ENCODE assay signal across 18 cellular contexts in the genomic region with DNA sequence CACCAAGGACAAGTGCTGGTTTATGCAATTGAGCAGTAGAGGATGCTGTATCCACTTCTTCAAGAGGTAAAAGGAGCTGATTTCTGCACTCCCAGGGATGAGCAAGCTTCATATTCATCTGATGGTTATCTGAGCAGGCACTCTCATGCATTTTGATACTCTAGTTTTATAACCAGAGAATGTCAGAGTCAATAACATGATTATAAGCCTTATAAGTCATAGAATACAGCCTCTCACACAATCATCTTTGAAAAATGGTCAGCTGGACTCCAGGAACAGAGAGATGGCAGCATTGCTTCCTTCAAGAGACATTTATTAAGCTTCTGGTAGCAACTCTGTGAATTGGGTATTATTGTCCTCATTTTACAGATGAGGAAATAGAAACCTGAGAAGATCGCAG.
DNase-seq lines count a peak whose midpoint lies in the region; ATAC-seq and TF ChIP-seq lines count a peak whose summit lies in the region.
"Had no signal": no experiment of that assay in that cellular context is flagged by ENCODE, and none has a peak within 500 bp of the region (broad histone marks: within the 10 kb centered on the region; RNA-seq: fewer than 3 reads in every experiment).

No MANE protein-coding gene starts in this region.

- H2AFZ ChIP-seq in SK-N-SH (ENCODE audit: low read depth): no peak overlapping the region

- H3K4me1 Mint-ChIP-seq in activated CD4-positive, alpha-beta T cell treated with anti-CD3 and anti-CD28 coated beads, Interleukin-2, amount 10 ng/mL, durations not matched to agents 24 days and 14 days: peaks cover under 1% of the 10 kb centered on the region

- intact Hi-C loops in right cardiac atrium (cut with DNase I): no loop called here
- intact Hi-C loops in Right ventricle myocardium superior (cut with DNase I): loop anchor here (10.0 kb wide), 1 partner anchor 80 kb away; no protein-coding TSS in a partner anchor
- intact Hi-C loops in activated CD4-positive, alpha-beta T cell treated with anti-CD3 and anti-CD28 coated beads, Interleukin-2, amount 10 ng/mL, durations not matched to agents 24 days and 14 days (cut with micrococcal nuclease): no loop called here

- peaks cover 2% of the 10 kb centered on the region for H3K27me3 Mint-ChIP-seq in activated CD4-positive, alpha-beta T cell treated with anti-CD3 and anti-CD28 coated beads, Interleukin-2, amount 10 ng/mL, durations not matched to agents 24 days and 14 days
- H3K27me3 Mint-ChIP-seq: activated naive CD8-positive, alpha-beta T cell treated with anti-CD3 and anti-CD28 coated beads, Interleukin-2, amount 50 U/mL, for 24 hours; natural killer cell treated with Interleukin-12 subunit alpha and Interleukin-12 subunit beta and Interleukin-15 and Interleukin-18, amount 100 ng/mL, for 72 hours had no signal

- H3K4me1 ChIP-seq in right cardiac atrium (ENCODE audit: control insufficient read depth, insufficient read depth, low read length) (peaks cover 4% of the 10 kb centered on the region), SK-N-SH (ENCODE audit: control insufficient read depth in 1 of 2, insufficient read depth in 2 of 2, low read depth in 1 of 2, low read length in 1 of 2) (peaks cover 3 to 39% of the 10 kb centered on the region in 2 experiments; a peak in 3 of 4 replicates)

- no peak overlapping the region for H3K4me2 ChIP-seq in SK-N-SH

- no peak overlapping the region for H3K9ac ChIP-seq in SK-N-SH

- H3K9me3 ChIP-seq in right cardiac atrium (ENCODE audit: control insufficient read depth, low read length) (no peaks in the 10 kb centered on the region), SK-N-SH (no peaks in the 10 kb centered on the region)
- H3K9me3 ChIP-seq: thyroid gland had no signal

- H4K20me1 ChIP-seq in SK-N-SH (ENCODE audit: insufficient read depth): no peaks in the 10 kb centered on the region

- no peaks in the 10 kb centered on the region for H3K27me3 ChIP-seq in right cardiac atrium (ENCODE audit: control insufficient read depth, insufficient read depth)
- no peaks in the 10 kb centered on the region for H3K27me3 ChIP-seq in SK-N-SH (ENCODE audit: insufficient read depth)
- H3K27me3 ChIP-seq: thyroid gland had no signal

- TF ChIP-seq CTCF in SK-N-SH (IDR thresholded peaks at IDR 0.05) (peak; percentile 58), fibroblast of the aortic adventitia (IDR thresholded peaks at IDR 0.05; ENCODE audit: insufficient read depth, low read length) (peak; percentile 34)

- ATAC-seq in right cardiac atrium: no peak
- ATAC-seq in Right ventricle myocardium superior (ENCODE audit: poor library complexity): no peak
- ATAC-seq in GM19463 (IDR thresholded peaks at IDR 0.05; ENCODE audit: unreplicated experiment): no peak
- ATAC-seq: activated naive CD8-positive, alpha-beta T cell treated with anti-CD3 and anti-CD28 coated beads, Interleukin-2, amount 50 U/mL, for 24 hours; activated T-cell treated with anti-CD3 and anti-CD28 coated beads, Interleukin-2, amount 50 U/mL, for 4 hours; natural killer cell treated with Interleukin-12 subunit alpha and Interleukin-12 subunit beta and Interleukin-15 and Interleukin-18, amount 100 ng/mL, for 72 hours had no signal

- no peaks in the 10 kb centered on the region for H3K9me2 ChIP-seq in SK-N-SH

- 84% methylated on average over 1 of the region's 1 CpG for whole genome bisulfite sequencing in right cardiac atrium
- whole genome bisulfite sequencing in SK-N-SH (ENCODE audit: low lambda C conversion rate): 88% methylated on average over 1 of the region's 1 CpG

- peaks cover 19% of the 10 kb centered on the region for H3F3A ChIP-seq in SK-N-SH (replicated peaks; ENCODE audit: insufficient read depth)

- no peak overlapping the region for H3K27ac Mint-ChIP-seq in activated CD4-positive, alpha-beta T cell treated with anti-CD3 and anti-CD28 coated beads, Interleukin-2, amount 10 ng/mL, durations not matched to agents 24 days and 14 days
- H3K27ac Mint-ChIP-seq: activated naive CD8-positive, alpha-beta T cell treated with anti-CD3 and anti-CD28 coated beads, Interleukin-2, amount 50 U/mL, for 24 hours; natural killer cell treated with Interleukin-12 subunit alpha and Interleukin-12 subunit beta and Interleukin-15 and Interleukin-18, amount 100 ng/mL, for 72 hours had no signal

- H3K79me2 ChIP-seq in SK-N-SH (ENCODE audit: insufficient read depth): no peaks in the 10 kb centered on the region

- TF ChIP-seq EP300 in SK-N-SH (IDR thresholded peaks at IDR 0.05; ENCODE audit: borderline replicate concordance in 1 of 2, low read depth in 1 of 2, low read length in 1 of 2): peak; percentile 32 to 49; a peak in 1 of 4 replicates

- TF ChIP-seq RAD21 in SK-N-SH (IDR thresholded peaks at IDR 0.05; ENCODE audit: low read length): peak; percentile 38

- H3K4me3 ChIP-seq in right cardiac atrium (ENCODE audit: low read length) (no peak overlapping the region), SK-N-SH (ENCODE audit: low read depth in 2 of 2, low read length in 1 of 2) (no peak overlapping the region), fibroblast of the aortic adventitia (ENCODE audit: low read depth, low read length) (no peak overlapping the region)
- H3K4me3 ChIP-seq: coronary artery, thyroid gland had no signal

- POLR2A ChIA-PET in SK-N-SH (lab: Yijun Ruan, JAX): no interaction called here

- DNase-seq in right cardiac atrium (no peak), Right ventricle myocardium superior (no peak), SK-N-SH (no peak), fibroblast of the aortic adventitia (ENCODE audit: low read depth) (peak; percentile 59), LoVo (ENCODE audit: low spot score) (no peak)
- no peak for DNase-seq in activated T-cell treated with anti-CD3 and anti-CD28 coated beads, Interleukin-2, amount 50 U/mL, for 48 hours
- no peak for DNase-seq in activated CD4-positive, alpha-beta T cell treated with anti-CD3 and anti-CD28 coated beads, Interleukin-2, amount 10 ng/mL, durations not matched to agents 24 days and 14 days
- DNase-seq: activated CD4-positive, alpha-beta T cell treated with anti-CD3 and anti-CD28 coated beads, Interleukin-2, amount 50 U/mL, for 4 hours; activated naive CD8-positive, alpha-beta T cell treated with anti-CD3 and anti-CD28 coated beads, Interleukin-2, amount 50 U/mL, for 24 hours; activated T-cell treated with anti-CD3 and anti-CD28 coated beads, Interleukin-2, amount 50 U/mL, for 4 hours; erythroblast; MM.1S; stimulated activated CD4-positive, alpha-beta T cell treated with anti-CD3 and anti-CD28 coated beads, Interleukin-2, amount 100 ng/mL, for 48 hours; stimulated activated CD8-positive, alpha-beta memory T cell treated with anti-CD3 and anti-CD28 coated beads, Interleukin-4, amount 100 ng/mL, for 48 hours; thyroid gland had no signal

- H3K9me3 Mint-ChIP-seq in activated CD4-positive, alpha-beta T cell treated with anti-CD3 and anti-CD28 coated beads, Interleukin-2, amount 10 ng/mL, durations not matched to agents 24 days and 14 days: no peaks in the 10 kb centered on the region
- H3K9me3 Mint-ChIP-seq: activated naive CD8-positive, alpha-beta T cell treated with anti-CD3 and anti-CD28 coated beads, Interleukin-2, amount 50 U/mL, for 24 hours; activated T-cell treated with anti-CD3 and anti-CD28 coated beads, Interleukin-2, amount 50 U/mL, for 4 hours; natural killer cell treated with Interleukin-12 subunit alpha and Interleukin-12 subunit beta and Interleukin-15 and Interleukin-18, amount 100 ng/mL, for 72 hours had no signal

- no peak overlapping the region for H3K4me3 Mint-ChIP-seq in activated CD4-positive, alpha-beta T cell treated with anti-CD3 and anti-CD28 coated beads, Interleukin-2, amount 10 ng/mL, durations not matched to agents 24 days and 14 days
- H3K4me3 Mint-ChIP-seq: activated naive CD8-positive, alpha-beta T cell treated with anti-CD3 and anti-CD28 coated beads, Interleukin-2, amount 50 U/mL, for 24 hours; activated T-cell treated with anti-CD3 and anti-CD28 coated beads, Interleukin-2, amount 50 U/mL, for 4 hours; natural killer cell treated with Interleukin-12 subunit alpha and Interleukin-12 subunit beta and Interleukin-15 and Interleukin-18, amount 100 ng/mL, for 72 hours had no signal

- peak overlapping the region; percentile 13 for H3K27ac ChIP-seq in right cardiac atrium (ENCODE audit: low read length)
- peak overlapping the region in 1 of 2 experiments; percentile 31; a peak in 2 of 4 replicates for H3K27ac ChIP-seq in SK-N-SH (ENCODE audit: low read depth in 2 of 2, low read length in 1 of 2)
- H3K27ac ChIP-seq: coronary artery, thyroid gland had no signal

- CTCF ChIA-PET in SK-N-SH (lab: Yijun Ruan, JAX): interaction anchor here (0.8 to 1.1 kb wide), 2 partner anchors 13 to 41 kb away, joined by 3 to 5 read pairs; no protein-coding TSS in a partner anchor

- H3K36me3 ChIP-seq in SK-N-SH (replicated peaks in 1 of 2; ENCODE audit: control insufficient read depth in 1 of 2, insufficient read depth in 2 of 2, low read length in 1 of 2): no peaks in the 10 kb centered on the region
- H3K36me3 ChIP-seq: thyroid gland had no signal

- no peaks in the 10 kb centered on the region for H3K36me3 Mint-ChIP-seq in activated CD4-positive, alpha-beta T cell treated with anti-CD3 and anti-CD28 coated beads, Interleukin-2, amount 10 ng/mL, durations not matched to agents 24 days and 14 days (ENCODE audit: low read depth)
- H3K36me3 Mint-ChIP-seq: natural killer cell treated with Interleukin-12 subunit alpha and Interleukin-12 subunit beta and Interleukin-15 and Interleukin-18, amount 100 ng/mL, for 72 hours had no signal

TF ChIP-seq in SK-N-SH, 30 proteins besides CTCF, POLR2A, EP300 and RAD21 (continues in another document):
- peak; percentile 71 for TF ChIP-seq TCF12 (IDR thresholded peaks at IDR 0.05)
- no peak for TF ChIP-seq ELF1 (IDR thresholded peaks at IDR 0.05)
- TF ChIP-seq RXRA (IDR thresholded peaks at IDR 0.05; ENCODE audit: borderline replicate concordance, low read depth): no peak
- no peak for TF ChIP-seq CHD2 (IDR thresholded peaks at IDR 0.05; ENCODE audit: low read length, partially characterized antibody)
- TF ChIP-seq YY1 (IDR thresholded peaks at IDR 0.05; ENCODE audit: low read depth): no peak
- TF ChIP-seq EZH2phosphoT487 (IDR thresholded peaks at IDR 0.05; ENCODE audit: borderline replicate concordance, low read depth): no peak
- TF ChIP-seq SMC3 (IDR thresholded peaks at IDR 0.05; ENCODE audit: low read depth, low read length): peak; percentile 31
- no peak for TF ChIP-seq FOXJ3 (CRISPR knock-in tag; IDR thresholded peaks at IDR 0.05)
- TF ChIP-seq, protein P1, sequence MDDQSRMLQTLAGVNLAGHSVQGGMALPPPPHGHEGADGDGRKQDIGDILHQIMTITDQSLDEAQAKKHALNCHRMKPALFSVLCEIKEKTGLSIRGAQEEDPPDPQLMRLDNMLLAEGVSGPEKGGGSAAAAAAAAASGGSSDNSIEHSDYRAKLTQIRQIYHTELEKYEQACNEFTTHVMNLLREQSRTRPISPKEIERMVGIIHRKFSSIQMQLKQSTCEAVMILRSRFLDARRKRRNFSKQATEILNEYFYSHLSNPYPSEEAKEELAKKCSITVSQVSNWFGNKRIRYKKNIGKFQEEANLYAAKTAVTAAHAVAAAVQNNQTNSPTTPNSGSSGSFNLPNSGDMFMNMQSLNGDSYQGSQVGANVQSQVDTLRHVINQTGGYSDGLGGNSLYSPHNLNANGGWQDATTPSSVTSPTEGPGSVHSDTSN (IDR thresholded peaks at IDR 0.05): peak; percentile 74
- TF ChIP-seq JUND (IDR thresholded peaks at IDR 0.05): peak; percentile 47; the same call in 1 of the 2 replicates
